Comparison of ENCODE assay signal across 14 cellular contexts in genomic region chr20:21640556-21640955, GRCh38.
DNase-seq lines count a peak whose midpoint lies in the region; ATAC-seq, FAIRE-seq and TF ChIP-seq lines count a peak whose summit lies in the region.
"Had no signal": no experiment of that assay in that cellular context is flagged by ENCODE, and none has a peak within 500 bp of the region (broad histone marks: within the 10 kb centered on the region; RNA-seq: fewer than 3 reads in every experiment).

No MANE protein-coding gene starts in this region.

- no peak for FAIRE-seq in D721Med (lab: Jason Lieb, UNC)
- FAIRE-seq: endothelial cell of umbilical vein had no signal

- TF ChIP-seq RAD21 in HCT116 (IDR thresholded peaks at IDR 0.05; ENCODE audit: low read depth): peak; percentile 23; the same call in 1 of the 2 replicates

- CTCF ChIA-PET in HCT116 (lab: Charles Lee): interaction anchor here (0.9 kb wide), 1 partner anchor 79 kb away, joined by 6 read pairs; no protein-coding TSS in a partner anchor

- H3K4me2 ChIP-seq in HCT116 (ENCODE audit: low read length): no peak overlapping the region

- POLR2A ChIA-PET in HCT116 (lab: Charles Lee): no interaction called here

- no peaks in the 10 kb centered on the region for H3K36me3 ChIP-seq in HCT116 (ENCODE audit: control insufficient read depth in 1 of 2, insufficient read depth in 2 of 2, low read length in 2 of 2)
- H3K36me3 ChIP-seq in right atrium auricular region: no peaks in the 10 kb centered on the region
- H3K36me3 ChIP-seq: adrenal gland had no signal

- no peaks in the 10 kb centered on the region for H3K79me2 ChIP-seq in HCT116 (ENCODE audit: insufficient read depth, low read length)

- RAD21 ChIA-PET in HCT116 (lab: Charles Lee; ENCODE audit: low non-redundant PET in 1 of 2, low total read pairs in 2 of 2, uncharacterized antibody in 2 of 2, unreplicated experiment in 2 of 2): no interaction called here

- no TSS peak for BruUV-seq in HCT116 (replicated peaks; lab: Mats Ljungman, UMichigan)

- no peaks in the 10 kb centered on the region for H3K4me1 ChIP-seq in HCT116 (ENCODE audit: control insufficient read depth in 1 of 2, insufficient read depth in 2 of 2, low read length in 2 of 2)
- H3K4me1 ChIP-seq in right atrium auricular region: no peaks in the 10 kb centered on the region
- H3K4me1 ChIP-seq: adrenal gland had no signal

- H4K20me1 ChIP-seq in HCT116 (ENCODE audit: insufficient read depth): no peaks in the 10 kb centered on the region

- ATAC-seq in HCT116 (peak; percentile 74), HG02938 (IDR thresholded peaks at IDR 0.05; ENCODE audit: unreplicated experiment) (no peak), GM18858 (IDR thresholded peaks at IDR 0.05; ENCODE audit: unreplicated experiment) (no peak)
- ATAC-seq: stimulated activated effector memory CD8-positive, alpha-beta T cell treated with anti-CD3 and anti-CD28 coated beads, Interleukin-12 subunit alpha, Interleukin-12 subunit beta, amount 100 ng/mL, for 72 hours had no signal

- intact Hi-C loops in HCT116 (cut with micrococcal nuclease): no loop called here

- no peak for DNase-seq in D721Med (ENCODE audit: insufficient read length, low spot score)
- peak; percentile 4 for DNase-seq in HCT116 (ENCODE audit: low read depth, low spot score)
- peak; percentile 68 for DNase-seq in NCI-H69 (lab: John Stamatoyannopoulos, UW)
- peak; percentile 24 for DNase-seq in epithelial cell of esophagus (ENCODE audit: low read depth)
- no peak for DNase-seq in right atrium auricular region (ENCODE audit: low spot score)
- DNase-seq in GDM1 (lab: John Stamatoyannopoulos, UW): no peak
- DNase-seq: activated CD4-positive, alpha-beta T cell treated with anti-CD3 and anti-CD28 coated beads, Interleukin-2, amount 50 U/mL, for 4 hours; adrenal gland; EL; NCI-H446 treated with DMSO at 0.1 percent for 48 hours had no signal

- H3K27ac ChIP-seq in HCT116 (ENCODE audit: low read depth, low read length) (no peak overlapping the region), right atrium auricular region (no peak overlapping the region)
- H3K27ac ChIP-seq: adrenal gland had no signal

- H3K9ac ChIP-seq in HCT116 (ENCODE audit: low read length): no peak overlapping the region

- H3K4me3 ChIP-seq in HCT116 (replicated peaks in 1 of 2; ENCODE audit: low read depth in 1 of 2, low read length in 2 of 2) (no peak overlapping the region), epithelial cell of esophagus (ENCODE audit: low read length) (no peak overlapping the region), right atrium auricular region (no peak overlapping the region)
- H3K4me3 ChIP-seq: adrenal gland had no signal

- no peaks in the 10 kb centered on the region for H3K9me2 ChIP-seq in HCT116 (ENCODE audit: insufficient read depth)

- TF ChIP-seq CTCF in D721Med (IDR thresholded peaks at IDR 0.05; ENCODE audit: insufficient read depth, missing control alignments) (peak; percentile 11), HCT116 (IDR thresholded peaks at IDR 0.05 in 2 of 3, conservative IDR thresholded peaks at IDR 0.05 in 1 of 3; ENCODE audit: borderline replicate concordance in 1 of 3, insufficient read depth in 1 of 3, low read depth in 2 of 3, low read length in 2 of 3) (peak in 2 of 3 experiments; percentile 23 to 36; a peak in 3 of 6 replicates), epithelial cell of esophagus (IDR thresholded peaks at IDR 0.05; ENCODE audit: insufficient read depth, low read depth, low read length, missing control alignments) (peak; percentile 24), right atrium auricular region (IDR thresholded peaks at IDR 0.05) (no peak)

- H3K9me3 ChIP-seq in HCT116 (ENCODE audit: control insufficient read depth in 1 of 2, insufficient read depth in 1 of 2, low read depth in 1 of 2, low read length in 2 of 2) (no peaks in the 10 kb centered on the region), right atrium auricular region (peaks cover 0 to 2% of the 10 kb centered on the region in 2 donors)
- H3K9me3 ChIP-seq: adrenal gland had no signal

- H3K27me3 ChIP-seq in HCT116 (ENCODE audit: insufficient read depth, low read length) (no peaks in the 10 kb centered on the region), right atrium auricular region (no peaks in the 10 kb centered on the region)
- H3K27me3 ChIP-seq: adrenal gland had no signal

- no peak for TF ChIP-seq POLR2A in HCT116 (IDR thresholded peaks at IDR 0.05; ENCODE audit: borderline replicate concordance, extremely low read depth, insufficient read depth, insufficient read length)

- H2AFZ ChIP-seq in HCT116 (ENCODE audit: low read depth, low read length, poor library complexity, severe bottlenecking): no peak overlapping the region

TF ChIP-seq in HCT116, 20 proteins besides CTCF, POLR2A, EP300 and RAD21:
- TF ChIP-seq EZH2phosphoT487 (IDR thresholded peaks at IDR 0.05; ENCODE audit: borderline replicate concordance) (no peak), CBX3 (IDR thresholded peaks at IDR 0.05; ENCODE audit: low read depth) (no peak), CEBPB (IDR thresholded peaks at IDR 0.05; ENCODE audit: low read depth) (no peak), YY1 (IDR thresholded peaks at IDR 0.05; ENCODE audit: extremely low read depth, insufficient replicate concordance, low read depth, low read length) (no peak), MAX (IDR thresholded peaks at IDR 0.05) (no peak), SRF (IDR thresholded peaks at IDR 0.05; ENCODE audit: low read depth) (no peak), EGR1 (IDR thresholded peaks at IDR 0.05; ENCODE audit: low read depth) (no peak), FOSL1 (IDR thresholded peaks at IDR 0.05; ENCODE audit: low read depth) (no peak)

Comparison
In these comparisons a context has a peak if more than half of its experiments do, and no peak if none do; other contexts are left out.
1. DNase-seq: peak in HCT116 (single experiment), NCI-H69 (single experiment) and epithelial cell of esophagus (single experiment); none in D721Med (single experiment), right atrium auricular region (single experiment) and GDM1 (single experiment).
2. CTCF ChIP-seq: peak in D721Med (single experiment), HCT116 (2 of 3) and epithelial cell of esophagus (single experiment); none in right atrium auricular region (0 of 2).